Comparison of ENCODE assay signal across 9 cellular contexts in the genomic region with DNA sequence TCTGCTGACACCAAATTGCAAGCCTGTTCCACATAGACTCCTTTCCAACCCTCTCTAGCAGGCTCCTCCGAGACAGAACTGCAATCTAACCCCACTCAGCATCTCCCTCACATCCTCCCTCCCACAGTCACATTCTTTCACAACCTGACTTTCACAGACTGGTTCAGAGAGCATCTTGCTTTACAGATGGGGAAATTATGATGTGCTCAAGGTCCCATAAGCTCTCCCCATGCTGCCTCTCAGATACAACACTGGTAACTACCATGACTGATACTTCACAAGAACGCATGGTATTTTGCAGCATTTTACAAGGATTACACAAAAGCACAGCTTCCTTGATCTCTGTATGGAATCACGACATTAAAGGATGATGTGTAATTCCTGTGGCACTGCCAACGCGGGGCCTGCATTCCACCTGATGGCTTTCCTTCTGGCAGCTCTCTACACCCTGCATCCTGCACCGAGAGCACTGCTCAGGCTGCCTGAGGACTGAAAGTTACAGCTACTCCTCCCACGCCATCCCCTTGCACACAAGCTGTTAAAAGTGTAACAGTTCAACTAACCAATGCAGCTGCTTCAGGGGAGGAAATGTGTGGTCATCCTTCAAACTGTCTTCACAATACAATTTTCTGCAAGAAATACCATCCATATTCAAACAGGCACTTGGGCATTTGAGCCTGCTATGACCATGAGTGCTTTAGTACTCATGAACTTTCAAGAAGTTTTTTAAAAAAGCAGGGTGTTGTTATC. TPM values are rescaled to one million over a fixed set of nuclear protein-coding genes. Genes with fewer than 3 reads are reported as not detected.
DNase-seq lines count a peak whose midpoint lies in the region; ATAC-seq and TF ChIP-seq lines count a peak whose summit lies in the region.
"Had no signal": no experiment of that assay in that cellular context is flagged by ENCODE, and none has a peak within 500 bp of the region (broad histone marks: within the 10 kb centered on the region; RNA-seq: fewer than 3 reads in every experiment).

No MANE protein-coding gene starts in this region.

- CTCF ChIA-PET in Panc1 (lab: Charles Lee): no interaction called here

- no TSS peak for BruUV-seq in Panc1 (replicated peaks; lab: Mats Ljungman, UMichigan)

- H3K4me3 ChIP-seq in Panc1 (ENCODE audit: low read depth in 2 of 2, low read length in 2 of 2) (no peak overlapping the region), sigmoid colon (no peak overlapping the region)

- H3K9me3 ChIP-seq in Panc1 (ENCODE audit: control insufficient read depth, insufficient read depth, low read depth, low read length) (no peaks in the 10 kb centered on the region), sigmoid colon (no peaks in the 10 kb centered on the region)

- H3K27me3 ChIP-seq in Panc1 (ENCODE audit: control insufficient read depth, insufficient read depth, low read length) (no peaks in the 10 kb centered on the region), sigmoid colon (no peaks in the 10 kb centered on the region)

- peak overlapping the region; percentile 75 for H3K27ac ChIP-seq in Panc1 (ENCODE audit: low read length)
- peak overlapping the region; percentile 12 to 75 (median 62) for H3K27ac ChIP-seq in sigmoid colon

- no peak for TF ChIP-seq POLR2A in sigmoid colon (IDR thresholded peaks at IDR 0.05)

- POLR2A ChIA-PET in Panc1 (lab: Charles Lee): interaction anchor here (0.5 kb wide), 1 partner anchor 11 kb away, joined by 5 read pairs; no protein-coding TSS in a partner anchor

- 29 to 48% methylated on average over 7 of the region's 7 CpGs for WGBS in sigmoid colon, 2 donors

- TF ChIP-seq CTCF in Panc1 (IDR thresholded peaks at IDR 0.05): no peak
- TF ChIP-seq CTCF in sigmoid colon (IDR thresholded peaks at IDR 0.05): no peak

- no peak for TF ChIP-seq EP300 in sigmoid colon (IDR thresholded peaks at IDR 0.05)

- H3K4me1 ChIP-seq in Panc1 (ENCODE audit: control insufficient read depth, insufficient read depth, low read length) (peaks cover 68% of the 10 kb centered on the region), sigmoid colon (peaks cover 0 to 78% (median 62%) of the 10 kb centered on the region in 4 donors)

- H3K36me3 ChIP-seq in Panc1 (ENCODE audit: control insufficient read depth, insufficient read depth, low read length) (no peaks in the 10 kb centered on the region), sigmoid colon (peaks cover 0 to 13% (median 11%) of the 10 kb centered on the region in 4 donors)

- in situ Hi-C loops in Panc1 (cut with HindIII; ENCODE audit: low pct_unique_long_range_greater_than_20kb, low sequenced_read_pairs): no loop called here

- intact Hi-C loops in Panc1 (cut with micrococcal nuclease; ENCODE audit: unreplicated experiment) (no loop called here), sigmoid colon (cut with DNase I) (loop anchor here (5.0 kb wide), 1 partner anchor 43 kb away; no protein-coding TSS in a partner anchor), posterior vena cava (cut with DNase I) (no loop called here)

- DNase-seq in Panc1 (ENCODE audit: low read depth, low spot score): no peak
- DNase-seq in central memory CD4-positive, alpha-beta T cell: peak; percentile 52
- no peak for DNase-seq in sigmoid colon
- no peak for DNase-seq in COLO668 (lab: John Stamatoyannopoulos, UW; ENCODE audit: unreplicated experiment)
- no peak for DNase-seq in posterior vena cava (ENCODE audit: low spot score)
- no peak for DNase-seq in SW 1271 (lab: John Stamatoyannopoulos, UW)

- ATAC-seq in GM18861 (IDR thresholded peaks at IDR 0.05; ENCODE audit: unreplicated experiment) (peak; percentile 55), HG02798 (IDR thresholded peaks at IDR 0.05; ENCODE audit: poor library complexity, unreplicated experiment) (peak; percentile 85), Panc1 (peak; percentile 81)

RNA-seq across cellular contexts. Expression of gene TBC1D2B, which starts 27.6 kb away (rescaled TPM):
- total RNA-seq in Panc1 (2021; ENCODE audit: unreplicated experiment) (59.3 TPM), sigmoid colon (10 to 100 TPM; 25.3 to 47.1 (median 37.6) TPM), posterior vena cava (10 to 100 TPM; 46.5 to 57.9 TPM)
- polyA plus RNA-seq in Panc1 (2012; ENCODE audit: insufficient read length): 45.7 TPM
- 10 to 100 TPM in 2 of 3 donors, 1 to 10 TPM in 1; 7.6 to 30.3 (median 13.2) TPM for polyA plus RNA-seq in sigmoid colon

RNA-seq across cellular contexts. Expression of gene SH2D7, which starts 42.5 kb away (rescaled TPM):
- total RNA-seq in Panc1 (2021; ENCODE audit: unreplicated experiment): not detected
- polyA plus RNA-seq in Panc1 (2012; ENCODE audit: insufficient read length): 0.38 TPM
- total RNA-seq in sigmoid colon: not detected
- polyA plus RNA-seq in sigmoid colon: 1 to 10 TPM in 2 of 3 donors, under 1 TPM in 1; 0.69 to 3.0 (median 2.5) TPM
- not detected for total RNA-seq in posterior vena cava
- total RNA-seq: activated CD8-positive, alpha-beta memory T cell treated with anti-CD3 and anti-CD28 coated beads for 36 hours had no signal
